In the genomic region with DNA sequence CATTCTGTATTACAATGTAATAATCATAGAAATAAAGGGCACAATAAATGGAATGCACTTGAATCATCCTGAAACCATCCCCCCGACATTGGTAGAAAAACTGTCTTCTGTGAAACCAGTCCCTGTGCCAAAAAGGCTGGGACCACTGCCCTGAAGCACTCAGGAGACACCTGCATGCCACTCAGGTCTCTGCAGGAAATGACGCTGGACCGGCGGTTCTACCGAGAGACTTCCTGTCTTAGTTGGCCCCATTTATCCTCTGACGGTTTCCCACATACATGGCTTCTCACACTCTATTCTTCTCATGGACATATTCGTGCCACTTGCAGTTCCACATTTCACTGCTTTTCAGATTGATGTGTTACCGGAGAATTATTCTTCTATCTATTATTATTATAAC, we compare ENCODE assay signal across 16 cellular contexts.
DNase-seq lines count a peak whose midpoint lies in the region; ATAC-seq and TF ChIP-seq lines count a peak whose summit lies in the region.
"Had no signal": no experiment of that assay in that cellular context is flagged by ENCODE, and none has a peak within 500 bp of the region (broad histone marks: within the 10 kb centered on the region; RNA-seq: fewer than 3 reads in every experiment).

No MANE protein-coding gene starts in this region.

- H3K9ac ChIP-seq in BLaER1 treated with 17β-estradiol and CSF1 and Interleukin-3, amounts not matched to agents 10 nM and 100 nM: no peak overlapping the region
- H3K9ac ChIP-seq: GM23248 had no signal

- H3K4me3 ChIP-seq in BLaER1 treated with 17β-estradiol and CSF1 and Interleukin-3, amounts not matched to agents 10 nM and 100 nM: peak overlapping the region in 1 of 10 experiments; percentile 3; a peak in 1 of 20 replicates
- H3K4me3 ChIP-seq: GM23248, HAP-1 had no signal

- H3K4me1 ChIP-seq in BLaER1 treated with 17β-estradiol and CSF1 and Interleukin-3, amounts not matched to agents 10 nM and 100 nM: peaks cover 52 to 61% (median 58%) of the 10 kb centered on the region in 10 experiments
- H3K4me1 ChIP-seq: BE2C, HAP-1 had no signal

- intact Hi-C loops in activated CD8-positive, alpha-beta T cell treated with anti-CD3 and anti-CD28 coated beads for 36 hours (cut with micrococcal nuclease): no loop called here

- no peak overlapping the region for H3K27ac ChIP-seq in BLaER1 treated with 17β-estradiol and CSF1 and Interleukin-3, amounts not matched to agents 10 nM and 100 nM
- H3K27ac ChIP-seq: GM23248 had no signal

- H3K4me1 Mint-ChIP-seq in activated CD4-positive, alpha-beta T cell treated with anti-CD3 and anti-CD28 coated beads, Interleukin-2, amount 10 ng/mL, durations not matched to agents 7 days and 5 days: peaks cover 6% of the 10 kb centered on the region
- H3K4me1 Mint-ChIP-seq in activated CD8-positive, alpha-beta T cell treated with anti-CD3 and anti-CD28 coated beads for 36 hours (ENCODE audit: low read depth): peaks cover 7% of the 10 kb centered on the region

- H3K27ac Mint-ChIP-seq in activated CD4-positive, alpha-beta T cell treated with anti-CD3 and anti-CD28 coated beads, Interleukin-2, amount 10 ng/mL, durations not matched to agents 7 days and 5 days: no peak overlapping the region
- no peak overlapping the region for H3K27ac Mint-ChIP-seq in activated CD8-positive, alpha-beta T cell treated with anti-CD3 and anti-CD28 coated beads for 36 hours
- H3K27ac Mint-ChIP-seq: CD4-positive, alpha-beta memory T cell had no signal

- H3K4me3 Mint-ChIP-seq in activated CD4-positive, alpha-beta T cell treated with anti-CD3 and anti-CD28 coated beads, Interleukin-2, amount 10 ng/mL, durations not matched to agents 7 days and 5 days: no peak overlapping the region
- H3K4me3 Mint-ChIP-seq in activated CD8-positive, alpha-beta T cell treated with anti-CD3 and anti-CD28 coated beads for 36 hours: no peak overlapping the region
- H3K4me3 Mint-ChIP-seq: CD14-positive monocyte; CD4-positive, alpha-beta memory T cell had no signal

- CTCF ChIA-PET in activated CD4-positive, alpha-beta T cell treated with anti-CD3 and anti-CD28 coated beads, Interleukin-2, amount 10 ng/mL, durations not matched to agents 7 days and 5 days (lab: Charles Lee): no interaction called here
- CTCF ChIA-PET in activated CD8-positive, alpha-beta T cell treated with anti-CD3 and anti-CD28 coated beads for 36 hours (lab: Charles Lee): no interaction called here

- H4K20me1 ChIP-seq in BLaER1 treated with 17β-estradiol and CSF1 and Interleukin-3, amounts not matched to agents 10 nM and 100 nM: no peaks in the 10 kb centered on the region

- H3K9me3 Mint-ChIP-seq in activated CD4-positive, alpha-beta T cell treated with anti-CD3 and anti-CD28 coated beads, Interleukin-2, amount 10 ng/mL, durations not matched to agents 7 days and 5 days: peaks cover 3% of the 10 kb centered on the region
- peaks cover 4% of the 10 kb centered on the region for H3K9me3 Mint-ChIP-seq in activated CD8-positive, alpha-beta T cell treated with anti-CD3 and anti-CD28 coated beads for 36 hours

- H3K9me3 ChIP-seq in BLaER1 treated with 17β-estradiol and CSF1 and Interleukin-3, amounts not matched to agents 10 nM and 100 nM (replicated peaks in 1 of 11): peaks cover 5 to 18% (median 15%) of the 10 kb centered on the region in 11 experiments; a peak in 17 of 22 replicates
- H3K9me3 ChIP-seq: BE2C, HAP-1 had no signal

- no peaks in the 10 kb centered on the region for H3K27me3 Mint-ChIP-seq in activated CD4-positive, alpha-beta T cell treated with anti-CD3 and anti-CD28 coated beads, Interleukin-2, amount 10 ng/mL, durations not matched to agents 7 days and 5 days
- peaks cover 9% of the 10 kb centered on the region for H3K27me3 Mint-ChIP-seq in activated CD8-positive, alpha-beta T cell treated with anti-CD3 and anti-CD28 coated beads for 36 hours

- H3K36me3 ChIP-seq in BLaER1 treated with 17β-estradiol and CSF1 and Interleukin-3, amounts not matched to agents 10 nM and 100 nM: no peaks in the 10 kb centered on the region
- H3K36me3 ChIP-seq: BE2C, HAP-1 had no signal

- TF ChIP-seq POLR2A in erythroblast (IDR thresholded peaks at IDR 0.05; ENCODE audit: low read length): no peak

- TF ChIP-seq CTCF in activated CD8-positive, alpha-beta T cell treated with anti-CD3 and anti-CD28 coated beads for 36 hours (IDR thresholded peaks at IDR 0.05): no peak

- POLR2A ChIA-PET in activated CD4-positive, alpha-beta T cell treated with anti-CD3 and anti-CD28 coated beads, Interleukin-2, amount 10 ng/mL, durations not matched to agents 7 days and 5 days (lab: Charles Lee): no interaction called here
- POLR2A ChIA-PET in activated CD8-positive, alpha-beta T cell treated with anti-CD3 and anti-CD28 coated beads for 36 hours (lab: Charles Lee): no interaction called here

- ATAC-seq in activated CD8-positive, alpha-beta T cell treated with anti-CD3 and anti-CD28 coated beads for 36 hours: no peak
- ATAC-seq: HepG2 had no signal

- DNase-seq in activated CD4-positive, alpha-beta T cell treated with anti-CD3 and anti-CD28 coated beads, Interleukin-2, amount 10 ng/mL, durations not matched to agents 7 days and 5 days: peak; percentile 8
- DNase-seq in activated CD4-positive, alpha-beta T cell treated with anti-CD3 and anti-CD28 coated beads for 1 hour: no peak
- DNase-seq in activated CD8-positive, alpha-beta T cell treated with anti-CD3 and anti-CD28 coated beads for 36 hours: peak; percentile 26
- no peak for DNase-seq in erythroblast (lab: John Stamatoyannopoulos, UW)
- no peak for DNase-seq in activated CD4-positive, CD25-positive, alpha-beta regulatory T cell treated with anti-CD3 and anti-CD28 coated beads, Interleukin-2, amount 50 U/mL, for 72 hours
- DNase-seq: ACHN; BE2C; CD4-positive, alpha-beta memory T cell; DMS153; DMS79; GDM1; GM23248 had no signal

- no peaks in the 10 kb centered on the region for H3K36me3 Mint-ChIP-seq in activated CD4-positive, alpha-beta T cell treated with anti-CD3 and anti-CD28 coated beads, Interleukin-2, amount 10 ng/mL, durations not matched to agents 7 days and 5 days (ENCODE audit: low read depth)
- H3K36me3 Mint-ChIP-seq in activated CD8-positive, alpha-beta T cell treated with anti-CD3 and anti-CD28 coated beads for 36 hours (ENCODE audit: low read depth): no peaks in the 10 kb centered on the region
- H3K36me3 Mint-ChIP-seq: CD14-positive monocyte; CD4-positive, alpha-beta memory T cell had no signal

- H3K4me2 ChIP-seq in BLaER1 treated with 17β-estradiol and CSF1 and Interleukin-3, amounts not matched to agents 10 nM and 100 nM: peak overlapping the region; percentile 60 to 87 (median 73)

- H3K27me3 ChIP-seq in BLaER1 treated with 17β-estradiol and CSF1 and Interleukin-3, amounts not matched to agents 10 nM and 100 nM: no peaks in the 10 kb centered on the region
- H3K27me3 ChIP-seq: BE2C had no signal

Comparison
In these comparisons a context has a peak if more than half of its experiments do, and no peak if none do; other contexts are left out.
1. DNase-seq: peak in activated CD4-positive, alpha-beta T cell treated with anti-CD3 and anti-CD28 coated beads, Interleukin-2, amount 10 ng/mL, durations not matched to agents 7 days and 5 days (single experiment) and activated CD8-positive, alpha-beta T cell treated with anti-CD3 and anti-CD28 coated beads for 36 hours (single experiment); none in activated CD4-positive, alpha-beta T cell treated with anti-CD3 and anti-CD28 coated beads for 1 hour (single experiment), erythroblast (0 of 2) and activated CD4-positive, CD25-positive, alpha-beta regulatory T cell treated with anti-CD3 and anti-CD28 coated beads, Interleukin-2, amount 50 U/mL, for 72 hours (single experiment).